33 cellular contexts compared by ENCODE assay signal in genomic region chr22:45181766-45182165, GRCh38. TPM values are rescaled to one million over a fixed set of nuclear protein-coding genes. Genes with fewer than 3 reads are reported as not detected.
DNase-seq lines count a peak whose midpoint lies in the region; ATAC-seq, FAIRE-seq and TF ChIP-seq lines count a peak whose summit lies in the region.
"Had no signal": no experiment of that assay in that cellular context is flagged by ENCODE, and none has a peak within 500 bp of the region (broad histone marks: within the 10 kb centered on the region; RNA-seq: fewer than 3 reads in every experiment).

No MANE protein-coding gene starts in this region.

- no peak for DNase-seq in T-helper 2 cell treated with Interferon-gamma antibody and Interleukin-4, amounts not matched to agents 5 μg/mL and 100 μg/mL, for 36 hours (ENCODE audit: low spot score)
- DNase-seq in T-helper 2 cell (no peak), WTC11 (ENCODE audit: low spot score) (no peak), H1 (ENCODE audit: low read depth in 1 of 2, low spot score in 2 of 2) (no peak), 8988T (no peak), NCI-H524 treated with DMSO at 0.1 percent for 48 hours (lab: John Stamatoyannopoulos, UW) (no peak)
- DNase-seq in CD4-positive, alpha-beta memory T cell = no peak
- DNase-seq: activated T-cell treated with anti-CD3 and anti-CD28 coated beads, Interleukin-2, amount 50 U/mL, for 1 hour; C1 segment of cervical spinal cord; Calu3; caudate nucleus; cortex of kidney; DMS79; GF-D8; islet precursor cell; left ventricle myocardium inferior; mesenchymal stem cell; NCI-H1417; NCI-H2029; NCI-H524; OCI-M1; posterior cingulate gyrus; small intestine; stimulated activated naive B cell treated with anti-CD40 and anti-IgM and Interleukin-4, amounts not matched to agents 10 μg/mL and 1 μg/mL and 100 μg/mL, for 72 hours had no signal

- H4K8ac ChIP-seq in H1 (ENCODE audit: extremely low read depth, insufficient read depth, low read length) = no peak overlapping the region

- H3K27ac ChIP-seq in CD4-positive, alpha-beta memory T cell (ENCODE audit: low read depth, low read length) = no peak overlapping the region
- 0 out of 2 replicates have a peak overlapping the region, but pooled peaks have one; percentile 11 for H3K27ac ChIP-seq in H1 (ENCODE audit: low read depth, low read length)
- H3K27ac ChIP-seq: 22Rv1, HL-60, left ventricle myocardium inferior, right atrium auricular region, SK-N-MC, suprapubic skin had no signal

- H3K27me3 Mint-ChIP-seq in T-helper 2 cell treated with Interferon-gamma antibody and Interleukin-4, amounts not matched to agents 5 μg/mL and 100 μg/mL, for 36 hours (ENCODE audit: low read depth) = no peaks in the 10 kb centered on the region
- no peaks in the 10 kb centered on the region for H3K27me3 Mint-ChIP-seq in CD4-positive, alpha-beta memory T cell
- no peaks in the 10 kb centered on the region for H3K27me3 Mint-ChIP-seq in WTC11 (ENCODE audit: low read depth)
- H3K27me3 Mint-ChIP-seq: stimulated activated naive B cell treated with anti-CD40 and anti-IgM and Interleukin-4, amounts not matched to agents 10 μg/mL and 1 μg/mL and 100 μg/mL, for 72 hours had no signal

- H3K4me1 Mint-ChIP-seq in T-helper 2 cell treated with Interferon-gamma antibody and Interleukin-4, amounts not matched to agents 5 μg/mL and 100 μg/mL, for 36 hours (ENCODE audit: low read depth) = peaks cover 29% of the 10 kb centered on the region
- peaks cover 21 to 56% (median 38%) of the 10 kb centered on the region in 4 donors for H3K4me1 Mint-ChIP-seq in CD4-positive, alpha-beta memory T cell
- peaks cover 30% of the 10 kb centered on the region for H3K4me1 Mint-ChIP-seq in WTC11

- intact Hi-C loops in CD4-positive, alpha-beta memory T cell (cut with micrococcal nuclease) = no loop called here

- POLR2A ChIA-PET in CD4-positive, alpha-beta memory T cell (lab: Charles Lee; ENCODE audit: partially characterized antibody) = interaction anchor here (1.7 kb wide), 1 partner anchor 9 kb away, joined by 7 read pairs; no protein-coding TSS in a partner anchor
- POLR2A ChIA-PET in WTC11 (lab: Charles Lee) = interaction anchor here (0.7 kb wide), 1 partner anchor 85 kb away, joined by 3 read pairs; no protein-coding TSS in a partner anchor
- POLR2A ChIA-PET in H1 (lab: Charles Lee; ENCODE audit: partially characterized antibody) = interaction anchor here (1.0 to 2.1 kb wide), 3 partner anchors 10 to 18 kb away, joined by 3 to 8 read pairs (median 7); partner anchors contain the start of gene NUP50

- H3K4me2 ChIP-seq in H1 (ENCODE audit: insufficient read depth in 1 of 2, low read depth in 2 of 2, low read length in 2 of 2) = no peak overlapping the region

- H3K56ac ChIP-seq in H1 (replicated peaks; ENCODE audit: insufficient read length, low read depth, low read length) = no peak overlapping the region

- H4K5ac ChIP-seq in H1 (ENCODE audit: insufficient read length, low read depth, low read length) = no peak overlapping the region

- ATAC-seq in WTC11 (no peak), GM19328 (IDR thresholded peaks at IDR 0.05; ENCODE audit: unreplicated experiment) (no peak)
- ATAC-seq: activated CD4-positive, CD25-positive, alpha-beta regulatory T cell treated with anti-CD3 and anti-CD28 coated beads, Interleukin-2, amount 50 U/mL, for 24 hours; esophagus mucosa; HepG2; stimulated activated naive B cell treated with anti-CD40 and anti-IgM and Interleukin-4, amounts not matched to agents 10 μg/mL and 1 μg/mL and 100 μg/mL, for 72 hours had no signal

- no peak overlapping the region for H4K91ac ChIP-seq in H1 (replicated peaks; ENCODE audit: insufficient read length, low read length)

- no peak overlapping the region for H3K23ac ChIP-seq in H1 (ENCODE audit: insufficient read length)

- peaks cover 11% of the 10 kb centered on the region for H3K79me1 ChIP-seq in H1 (ENCODE audit: low read depth, low read length)

- CTCF ChIA-PET in CD4-positive, alpha-beta memory T cell (lab: Charles Lee; ENCODE audit: partially characterized antibody) = no interaction called here
- CTCF ChIA-PET in WTC11 (lab: Charles Lee) = interaction anchor here (1.0 to 1.7 kb wide), 2 partner anchors 11 to 27 kb away, joined by 3 to 5 read pairs; no protein-coding TSS in a partner anchor
- CTCF ChIA-PET in H1 (lab: Charles Lee; ENCODE audit: partially characterized antibody) = interaction anchor here (0.7 to 1.3 kb wide), 2 partner anchors 27 to 131 kb away, joined by 4 to 5 read pairs; no protein-coding TSS in a partner anchor

- no peak overlapping the region for H2AFZ ChIP-seq in H1 (ENCODE audit: low read length)

- H2BK12ac ChIP-seq in H1 (ENCODE audit: low read depth, low read length) = peak overlapping the region; percentile 56; the same call in 1 of the 2 replicates

- peak overlapping the region; percentile 47 for H3K27ac Mint-ChIP-seq in T-helper 2 cell treated with Interferon-gamma antibody and Interleukin-4, amounts not matched to agents 5 μg/mL and 100 μg/mL, for 36 hours
- H3K27ac Mint-ChIP-seq in CD4-positive, alpha-beta memory T cell = peak overlapping the region; percentile 42 to 90 (median 73)
- H3K27ac Mint-ChIP-seq in WTC11 = peak overlapping the region; percentile 92

- no peak overlapping the region for H3K18ac ChIP-seq in H1 (ENCODE audit: extremely low read depth, low read length)

- no peak overlapping the region for H2AK5ac ChIP-seq in H1 (ENCODE audit: low read depth, low read length)

- no peak overlapping the region for H3K4me3 Mint-ChIP-seq in T-helper 2 cell treated with Interferon-gamma antibody and Interleukin-4, amounts not matched to agents 5 μg/mL and 100 μg/mL, for 36 hours
- no peak overlapping the region for H3K4me3 Mint-ChIP-seq in CD4-positive, alpha-beta memory T cell
- H3K4me3 Mint-ChIP-seq in WTC11 = peak overlapping the region; percentile 38
- H3K4me3 Mint-ChIP-seq: stimulated activated naive B cell treated with anti-CD40 and anti-IgM and Interleukin-4, amounts not matched to agents 10 μg/mL and 1 μg/mL and 100 μg/mL, for 72 hours had no signal

- H2BK15ac ChIP-seq in H1 (ENCODE audit: low read length) = no peak overlapping the region

- FAIRE-seq in H1 (lab: Jason Lieb, UNC) = no peak
- FAIRE-seq: HepG2, small intestine had no signal

- TF ChIP-seq RAD21 in H1 (IDR thresholded peaks at IDR 0.05 in 1 of 2, conservative IDR thresholded peaks at IDR 0.05 in 1 of 2; ENCODE audit: low read depth in 2 of 2, low read length in 2 of 2) = no peak

- H3K36me3 ChIP-seq in CD4-positive, alpha-beta memory T cell (ENCODE audit: insufficient read depth, low read length) = peaks cover 58% of the 10 kb centered on the region
- H3K36me3 ChIP-seq in H1 (ENCODE audit: control insufficient read depth in 2 of 4, insufficient read depth in 4 of 4, low read length in 3 of 4) = peaks cover 16 to 66% (median 37%) of the 10 kb centered on the region in 4 experiments

- no peak for TF ChIP-seq POLR2A in H1 (IDR thresholded peaks at IDR 0.05; ENCODE audit: control extremely low read depth in 1 of 2, low read depth in 2 of 2, low read length in 2 of 2)

- no peak overlapping the region for H3K14ac ChIP-seq in H1 (ENCODE audit: insufficient read length)

- no peaks in the 10 kb centered on the region for H3K9me3 Mint-ChIP-seq in T-helper 2 cell treated with Interferon-gamma antibody and Interleukin-4, amounts not matched to agents 5 μg/mL and 100 μg/mL, for 36 hours
- no peaks in the 10 kb centered on the region for H3K9me3 Mint-ChIP-seq in CD4-positive, alpha-beta memory T cell
- no peaks in the 10 kb centered on the region for H3K9me3 Mint-ChIP-seq in WTC11
- H3K9me3 Mint-ChIP-seq: stimulated activated naive B cell treated with anti-CD40 and anti-IgM and Interleukin-4, amounts not matched to agents 10 μg/mL and 1 μg/mL and 100 μg/mL, for 72 hours had no signal

- no peaks in the 10 kb centered on the region for H3K9me3 ChIP-seq in CD4-positive, alpha-beta memory T cell (ENCODE audit: control insufficient read depth in 1 of 2, low read length in 2 of 2)
- no peaks in the 10 kb centered on the region for H3K9me3 ChIP-seq in H1 (ENCODE audit: insufficient read depth in 2 of 2, low read depth in 1 of 2, low read length in 1 of 2)
- H3K9me3 ChIP-seq: left ventricle myocardium inferior, right atrium auricular region, suprapubic skin had no signal

- no peak overlapping the region for H2BK5ac ChIP-seq in H1 (ENCODE audit: low read depth, low read length)

- H3K36me3 Mint-ChIP-seq in T-helper 2 cell treated with Interferon-gamma antibody and Interleukin-4, amounts not matched to agents 5 μg/mL and 100 μg/mL, for 36 hours (ENCODE audit: low read depth) = peaks cover 86% of the 10 kb centered on the region
- H3K36me3 Mint-ChIP-seq in CD4-positive, alpha-beta memory T cell = peaks cover 65 to 90% of the 10 kb centered on the region in 2 donors
- peaks cover 81% of the 10 kb centered on the region for H3K36me3 Mint-ChIP-seq in WTC11

- TF ChIP-seq CTCF in WTC11 (IDR thresholded peaks at IDR 0.05) (no peak), H1 (IDR thresholded peaks at IDR 0.05; ENCODE audit: control extremely low read depth in 1 of 3, insufficient read depth in 1 of 3, low read depth in 1 of 3, low read length in 3 of 3) (no peak)

- peaks cover 0 to 37% of the 10 kb centered on the region in 2 experiments; a peak in 2 of 4 replicates for H3K79me2 ChIP-seq in H1 (ENCODE audit: control insufficient read depth in 1 of 2, insufficient read depth in 2 of 2, low read length in 2 of 2)

- H4K20me1 ChIP-seq in H1 (replicated peaks in 1 of 2; ENCODE audit: control insufficient read depth in 1 of 2, insufficient read depth in 2 of 2, low read length in 2 of 2) = peaks cover 6 to 12% of the 10 kb centered on the region in 2 experiments

- H2BK20ac ChIP-seq in H1 (ENCODE audit: low read length) = no peak overlapping the region

- H3K9ac ChIP-seq in H1 (replicated peaks in 1 of 4; ENCODE audit: extremely low read depth in 1 of 4, low read depth in 3 of 4, low read length in 3 of 4) = no peak overlapping the region

- 81% methylated on average over 2 of the region's 2 CpGs; no CpG with 5 or more reads in 1 of the 2 experiments for WGBS in H1 (ENCODE audit: extremely low coverage in 1 of 2, insufficient coverage in 1 of 2, insufficient read length in 1 of 2, insufficient replicate concordance in 2 of 2, low coverage in 1 of 2, low lambda C conversion rate in 2 of 2, missing lambda C conversion rate in 1 of 2), 2 experiments

- no peaks in the 10 kb centered on the region for H3K27me3 ChIP-seq in CD4-positive, alpha-beta memory T cell (ENCODE audit: insufficient read depth, low read length)
- H3K27me3 ChIP-seq in H1 (replicated peaks in 1 of 4; ENCODE audit: control insufficient read depth in 3 of 4, extremely low read depth in 1 of 4, insufficient read depth in 3 of 4, low read length in 3 of 4) = no peaks in the 10 kb centered on the region
- H3K27me3 ChIP-seq: right atrium auricular region, suprapubic skin had no signal

- H3K4ac ChIP-seq in H1 (replicated peaks; ENCODE audit: insufficient read length, low read depth, low read length) = no peak overlapping the region

- TF ChIP-seq EP300 in H1 (IDR thresholded peaks at IDR 0.05; ENCODE audit: borderline replicate concordance in 1 of 2, low read depth in 2 of 2, low read length in 2 of 2) = no peak

- no peaks in the 10 kb centered on the region for H3K23me2 ChIP-seq in H1 (ENCODE audit: low read depth, low read length)

- no peak overlapping the region for H3K4me3 ChIP-seq in CD4-positive, alpha-beta memory T cell (ENCODE audit: low read length in 2 of 2)
- H3K4me3 ChIP-seq in H1 (ENCODE audit: extremely low read depth in 1 of 4, insufficient read depth in 2 of 4, low read depth in 3 of 4, low read length in 4 of 4) = no peak overlapping the region
- H3K4me3 ChIP-seq: left ventricle myocardium inferior, right atrium auricular region, SK-N-MC, suprapubic skin had no signal

- H3K4me1 ChIP-seq in CD4-positive, alpha-beta memory T cell (ENCODE audit: insufficient read depth, low read length) = peaks cover 39% of the 10 kb centered on the region
- peaks cover 0 to 3% (median 1%) of the 10 kb centered on the region in 4 experiments; a peak in 3 of 7 replicates for H3K4me1 ChIP-seq in H1 (replicated peaks in 1 of 4; ENCODE audit: control insufficient read depth in 3 of 4, insufficient read depth in 4 of 4, low read length in 3 of 4)
- H3K4me1 ChIP-seq: right atrium auricular region had no signal

- H2BK120ac ChIP-seq in H1 (replicated peaks; ENCODE audit: low read depth, low read length) = no peak overlapping the region

RNA-seq across cellular contexts. Expression of gene NUP50, which starts 18.0 kb away (rescaled TPM):
- 100 to 1,000 TPM; 142 to 158 TPM for total RNA-seq in CD4-positive, alpha-beta memory T cell
- polyA plus RNA-seq in CD4-positive, alpha-beta memory T cell = 10 to 100 TPM; 40.1 to 63.3 TPM
- 98.6 to 131 TPM (median 106 TPM) in 3 replicates for total RNA-seq in WTC11 (2021)
- total RNA-seq in H1 (2021; fragmentation: NEBNext Ultra II Directional; extraction: Animal tissue kit (Norgen Biotek cat#: 25700)) = 112 and 118 TPM in 2 replicates
- 16.4 and 20.0 TPM in 2 replicates for polyA plus RNA-seq in H1 (2011; rRNA removed)
- 21.3 TPM for polyA plus RNA-seq in H1 (2011; cell fraction: cytosol; rRNA removed)
- polyA plus RNA-seq in H1 (2011; cell fraction: nucleus; rRNA removed) = 56.5 TPM
- 45.2 to 74.0 TPM (median 59.8 TPM) in 4 replicates for polyA plus RNA-seq in H1 (2012, experiment 1 of 2)
- 3.5 TPM for polyA plus RNA-seq in H1 (2012, experiment 2 of 2)
- polyA plus RNA-seq in H1 (2013, experiment 1 of 2) = 49.7 TPM
- polyA plus RNA-seq in H1 (2013, experiment 2 of 2) = 48.2 TPM
- polyA minus RNA-seq in H1 (2011; rRNA and poly(A)+ RNA removed) = 108 and 121 TPM in 2 replicates
- polyA minus RNA-seq in H1 (2011; cell fraction: cytosol; rRNA and poly(A)+ RNA removed) = 35.6 TPM
- polyA minus RNA-seq in H1 (2011; cell fraction: nucleus; rRNA and poly(A)+ RNA removed) = 45.5 TPM

RNA-seq across cellular contexts. Expression of gene KIAA0930, which starts 58.9 kb away (rescaled TPM):
- total RNA-seq in CD4-positive, alpha-beta memory T cell = 10 to 100 TPM; 27.9 to 36.7 TPM
- 1 to 10 TPM; 1.2 to 1.7 TPM for polyA plus RNA-seq in CD4-positive, alpha-beta memory T cell
- 53.2 to 62.1 TPM (median 57.6 TPM) in 3 replicates for total RNA-seq in WTC11 (2021)
- total RNA-seq in H1 (2021; fragmentation: NEBNext Ultra II Directional; extraction: Animal tissue kit (Norgen Biotek cat#: 25700)) = 61.9 and 65.3 TPM in 2 replicates
- polyA plus RNA-seq in H1 (2011; rRNA removed) = 66.1 and 95.4 TPM in 2 replicates
- polyA plus RNA-seq in H1 (2011; cell fraction: cytosol; rRNA removed) = 66.9 TPM
- 77.9 TPM for polyA plus RNA-seq in H1 (2011; cell fraction: nucleus; rRNA removed)
- 37.4 to 53.7 TPM (median 45.5 TPM) in 4 replicates for polyA plus RNA-seq in H1 (2012, experiment 1 of 2)
- polyA plus RNA-seq in H1 (2012, experiment 2 of 2) = 32.4 TPM
- polyA plus RNA-seq in H1 (2013, experiment 1 of 2) = 50.5 TPM
- polyA plus RNA-seq in H1 (2013, experiment 2 of 2) = 53.3 TPM
- 25.2 and 28.4 TPM in 2 replicates for polyA minus RNA-seq in H1 (2011; rRNA and poly(A)+ RNA removed)
- 27.8 TPM for polyA minus RNA-seq in H1 (2011; cell fraction: cytosol; rRNA and poly(A)+ RNA removed)
- polyA minus RNA-seq in H1 (2011; cell fraction: nucleus; rRNA and poly(A)+ RNA removed) = 14.2 TPM
